8 cellular contexts compared by ENCODE assay signal in genomic region chr1:183842817-183843187, GRCh38. TPM values are rescaled to one million over a fixed set of nuclear protein-coding genes. Genes with fewer than 3 reads are reported as not detected.
DNase-seq lines count a peak whose midpoint lies in the region; ATAC-seq and TF ChIP-seq lines count a peak whose summit lies in the region.

No MANE protein-coding gene starts in this region.

- CTCF ChIA-PET in AG04450 (lab: Charles Lee): interaction anchor here (1.2 to 1.3 kb wide), 2 partner anchors 157 to 187 kb away, joined by 3 read pairs; no protein-coding TSS in a partner anchor

- no peaks in the 10 kb centered on the region for H3K27me3 ChIP-seq in AG04450 (ENCODE audit: control insufficient read depth, insufficient read depth, low read length)
- no peaks in the 10 kb centered on the region for H3K27me3 ChIP-seq in esophagus squamous epithelium
- H3K27me3 ChIP-seq in SJCRH30: no peaks in the 10 kb centered on the region

- TF ChIP-seq POLR2A in esophagus squamous epithelium (IDR thresholded peaks at IDR 0.05): no peak

- H3K4me3 ChIP-seq in AG04450 (ENCODE audit: low read depth, low read length) (peak overlapping the region; percentile 18), esophagus squamous epithelium (peak overlapping the region in 2 of 4 donors; percentile 10 to 49), SJCRH30 (no peak overlapping the region)

- no peak overlapping the region for H3K27ac ChIP-seq in AG04450 (ENCODE audit: low read depth, low read length)
- H3K27ac ChIP-seq in esophagus squamous epithelium: peak overlapping the region in 3 of 4 donors; percentile 53 to 74 (median 64)
- H3K27ac ChIP-seq in SJCRH30: no peak overlapping the region

- H3K9me3 ChIP-seq in AG04450 (ENCODE audit: control insufficient read depth, insufficient read depth, low read length) (no peaks in the 10 kb centered on the region), esophagus squamous epithelium (no peaks in the 10 kb centered on the region), SJCRH30 (replicated peaks) (no peaks in the 10 kb centered on the region)

- TF ChIP-seq CTCF in AG04450 (IDR thresholded peaks at IDR 0.05; ENCODE audit: low read depth, low read length): no peak
- TF ChIP-seq CTCF in esophagus squamous epithelium (IDR thresholded peaks at IDR 0.05): no peak

- H3K4me1 ChIP-seq in esophagus squamous epithelium (peaks cover 0 to 26% (median 0%) of the 10 kb centered on the region in 3 donors), SJCRH30 (peaks cover 15% of the 10 kb centered on the region)

- intact Hi-C loops in esophagus squamous epithelium (cut with DNase I): no loop called here

- H3K36me3 ChIP-seq in esophagus squamous epithelium (no peaks in the 10 kb centered on the region), SJCRH30 (no peaks in the 10 kb centered on the region)

- WGBS in esophagus squamous epithelium, 2 donors: 50 to 77% methylated on average over 1 of the region's 1 CpG

- POLR2A ChIA-PET in AG04450 (lab: Yijun Ruan, JAX): interaction anchor here (0.6 to 0.9 kb wide), 2 partner anchors 39 to 577 kb away, joined by 3 to 4 read pairs; no protein-coding TSS in a partner anchor

- DNase-seq in AG04450 (ENCODE audit: low read depth, low spot score): no peak
- no peak for DNase-seq in esophagus squamous epithelium (lab: John Stamatoyannopoulos, UW)
- DNase-seq in NCI-H2081 (lab: John Stamatoyannopoulos, UW): no peak
- no peak for DNase-seq in OCI-M2 (lab: John Stamatoyannopoulos, UW; ENCODE audit: unreplicated experiment)
- DNase-seq in SJCRH30: no peak
- no peak for DNase-seq in D341Med (ENCODE audit: low spot score)

- ATAC-seq in GM19438 (IDR thresholded peaks at IDR 0.05; ENCODE audit: low read depth, unreplicated experiment): peak; percentile 29
- peak; percentile 30 for ATAC-seq in HG03439 (IDR thresholded peaks at IDR 0.05; ENCODE audit: unreplicated experiment)

RNA-seq across cellular contexts. Expression of gene RGL1, which starts 37.9 kb away (rescaled TPM):
- 10.1 and 11.1 TPM in 2 replicates for polyA plus RNA-seq in AG04450 (2011; rRNA removed)
- 9.9 and 10.9 TPM in 2 replicates for polyA minus RNA-seq in AG04450 (2011; rRNA and poly(A)+ RNA removed)
- total RNA-seq in esophagus squamous epithelium: 10 to 100 TPM in 1 of 4 donors, 1 to 10 TPM in 3; 2.3 to 16.0 (median 5.7) TPM
- total RNA-seq in SJCRH30 (2014; rRNA removed; shearing (Covaris generic)): 0.32 and 0.35 TPM in 2 replicates

Comparison
In these comparisons a context has a peak if more than half of its experiments do, and no peak if none do; other contexts are left out.
1. H3K27ac ChIP-seq: peak in esophagus squamous epithelium (3 of 4); none in AG04450 (single experiment) and SJCRH30 (single experiment).